Comparison of ENCODE assay signal across 8 cellular contexts in the genomic region with DNA sequence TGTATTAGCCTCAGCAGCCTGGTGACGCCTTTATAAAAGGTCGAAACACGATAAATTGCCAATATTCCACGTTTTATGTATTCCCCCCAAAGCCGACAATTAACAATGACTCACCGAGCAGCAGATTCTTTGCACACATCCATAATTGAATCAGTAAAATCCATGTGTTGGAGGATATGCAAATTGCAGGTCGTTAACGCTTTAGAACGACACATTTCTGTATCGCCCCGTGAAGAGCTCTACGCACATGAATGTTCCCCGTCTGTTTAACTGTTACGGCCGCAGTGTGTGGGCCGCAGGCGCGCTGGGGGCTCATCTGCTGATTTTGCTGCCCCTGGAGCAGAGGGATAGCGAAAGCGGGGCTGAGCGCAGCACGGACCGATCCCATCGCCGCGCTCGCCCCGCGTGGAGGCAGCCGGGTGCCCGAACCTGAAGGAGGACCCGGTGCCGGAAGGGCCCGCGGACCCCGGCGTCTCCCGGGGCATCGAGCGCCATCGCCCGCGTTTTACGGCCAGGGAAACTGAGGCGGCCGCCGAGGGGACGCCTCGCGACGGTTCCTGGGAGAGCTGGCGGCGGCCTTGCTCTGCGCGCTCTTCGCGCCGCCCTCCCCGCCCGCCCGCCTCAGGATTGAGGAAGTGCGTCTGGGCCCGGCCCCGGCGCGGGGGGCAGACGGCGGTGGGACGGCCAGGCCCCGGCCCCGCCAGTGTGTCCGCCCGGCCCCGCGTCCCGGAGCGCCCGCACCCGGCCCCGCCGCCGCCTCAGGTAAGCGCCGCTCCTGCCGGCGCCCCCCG. TPM values are rescaled to one million over a fixed set of nuclear protein-coding genes. Genes with fewer than 3 reads are reported as not detected.
A peak's percentile ranks its signal among the peaks of the same experiment; 100 is the strongest.
DNase-seq lines count a peak whose midpoint lies in the region; ATAC-seq and TF ChIP-seq lines count a peak whose summit lies in the region.

A gene with protein sequence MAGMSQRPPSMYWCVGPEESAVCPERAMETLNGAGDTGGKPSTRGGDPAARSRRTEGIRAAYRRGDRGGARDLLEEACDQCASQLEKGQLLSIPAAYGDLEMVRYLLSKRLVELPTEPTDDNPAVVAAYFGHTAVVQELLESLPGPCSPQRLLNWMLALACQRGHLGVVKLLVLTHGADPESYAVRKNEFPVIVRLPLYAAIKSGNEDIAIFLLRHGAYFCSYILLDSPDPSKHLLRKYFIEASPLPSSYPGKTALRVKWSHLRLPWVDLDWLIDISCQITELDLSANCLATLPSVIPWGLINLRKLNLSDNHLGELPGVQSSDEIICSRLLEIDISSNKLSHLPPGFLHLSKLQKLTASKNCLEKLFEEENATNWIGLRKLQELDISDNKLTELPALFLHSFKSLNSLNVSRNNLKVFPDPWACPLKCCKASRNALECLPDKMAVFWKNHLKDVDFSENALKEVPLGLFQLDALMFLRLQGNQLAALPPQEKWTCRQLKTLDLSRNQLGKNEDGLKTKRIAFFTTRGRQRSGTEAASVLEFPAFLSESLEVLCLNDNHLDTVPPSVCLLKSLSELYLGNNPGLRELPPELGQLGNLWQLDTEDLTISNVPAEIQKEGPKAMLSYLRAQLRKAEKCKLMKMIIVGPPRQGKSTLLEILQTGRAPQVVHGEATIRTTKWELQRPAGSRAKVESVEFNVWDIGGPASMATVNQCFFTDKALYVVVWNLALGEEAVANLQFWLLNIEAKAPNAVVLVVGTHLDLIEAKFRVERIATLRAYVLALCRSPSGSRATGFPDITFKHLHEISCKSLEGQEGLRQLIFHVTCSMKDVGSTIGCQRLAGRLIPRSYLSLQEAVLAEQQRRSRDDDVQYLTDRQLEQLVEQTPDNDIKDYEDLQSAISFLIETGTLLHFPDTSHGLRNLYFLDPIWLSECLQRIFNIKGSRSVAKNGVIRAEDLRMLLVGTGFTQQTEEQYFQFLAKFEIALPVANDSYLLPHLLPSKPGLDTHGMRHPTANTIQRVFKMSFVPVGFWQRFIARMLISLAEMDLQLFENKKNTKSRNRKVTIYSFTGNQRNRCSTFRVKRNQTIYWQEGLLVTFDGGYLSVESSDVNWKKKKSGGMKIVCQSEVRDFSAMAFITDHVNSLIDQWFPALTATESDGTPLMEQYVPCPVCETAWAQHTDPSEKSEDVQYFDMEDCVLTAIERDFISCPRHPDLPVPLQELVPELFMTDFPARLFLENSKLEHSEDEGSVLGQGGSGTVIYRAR (N-terminal part only) (plus strand): TSS at position 668 of the 791 bp plus-strand sequence. CDS start 5,276 bp downstream, outside the sequence.

- intact Hi-C loops in CD4-positive, alpha-beta memory T cell (cut with micrococcal nuclease) = loop anchor here (1.0 kb wide), 1 partner anchor 89 kb away; no protein-coding TSS in a partner anchor
- intact Hi-C loops in activated T-helper 1 cell treated with anti-CD3 and anti-CD28 coated beads, Interleukin-12 subunit alpha, Interleukin-12 subunit beta, Interleukin-2, Interleukin-4 antibody, amounts not matched to agents 30 ng/mL and 10 ng/mL and 1 ng/mL, durations not matched to agents 14 hours and 24 hours and 36 hours (cut with micrococcal nuclease) = loop anchor here (1.0 to 5.0 kb wide), 4 partner anchors 88 to 358 kb away; a partner anchor contains a TSS
- intact Hi-C loops in Right ventricle myocardium superior (cut with DNase I) = loop anchor here (5.0 kb wide), 1 partner anchor 88 kb away; no protein-coding TSS in a partner anchor

- POLR2A ChIA-PET in CD4-positive, alpha-beta memory T cell (lab: Charles Lee; ENCODE audit: partially characterized antibody) = no interaction called here

- H3K36me3 ChIP-seq in CD4-positive, alpha-beta memory T cell (ENCODE audit: insufficient read depth, low read length) = no peaks in the 10 kb centered on the region

- peak; percentile 31 for ATAC-seq in GM19372 (IDR thresholded peaks at IDR 0.05; ENCODE audit: low read depth, unreplicated experiment)
- ATAC-seq in Right ventricle myocardium superior (ENCODE audit: poor library complexity) = peak; percentile 77
- no peak for ATAC-seq in GM21619 (IDR thresholded peaks at IDR 0.05; ENCODE audit: unreplicated experiment)

- H3K9me3 Mint-ChIP-seq in CD4-positive, alpha-beta memory T cell = no peaks in the 10 kb centered on the region
- H3K9me3 Mint-ChIP-seq in activated T-helper 1 cell treated with anti-CD3 and anti-CD28 coated beads, Interleukin-12 subunit alpha, Interleukin-12 subunit beta, Interleukin-2, Interleukin-4 antibody, amounts not matched to agents 30 ng/mL and 10 ng/mL and 1 ng/mL, durations not matched to agents 14 hours and 24 hours and 36 hours = no peaks in the 10 kb centered on the region
- no peaks in the 10 kb centered on the region for H3K9me3 Mint-ChIP-seq in progenitor cell of endocrine pancreas (ENCODE audit: low read depth)

- H3K4me3 Mint-ChIP-seq in CD4-positive, alpha-beta memory T cell = peak within 1 kb of the TSS; percentile 74 to 89 (median 84)
- peak within 1 kb of the TSS; percentile 83 for H3K4me3 Mint-ChIP-seq in activated T-helper 1 cell treated with anti-CD3 and anti-CD28 coated beads, Interleukin-12 subunit alpha, Interleukin-12 subunit beta, Interleukin-2, Interleukin-4 antibody, amounts not matched to agents 30 ng/mL and 10 ng/mL and 1 ng/mL, durations not matched to agents 14 hours and 24 hours and 36 hours
- peak within 1 kb of the TSS; percentile 59 for H3K4me3 Mint-ChIP-seq in progenitor cell of endocrine pancreas (ENCODE audit: low read depth)

- no peaks in the 10 kb centered on the region for H3K9me3 ChIP-seq in CD4-positive, alpha-beta memory T cell (ENCODE audit: control insufficient read depth in 1 of 2, low read length in 2 of 2)

- peaks cover 13% of the 10 kb centered on the region for H3K4me1 ChIP-seq in CD4-positive, alpha-beta memory T cell (ENCODE audit: insufficient read depth, low read length)

- TF ChIP-seq CTCF in progenitor cell of endocrine pancreas (IDR thresholded peaks at IDR 0.05; ENCODE audit: unreplicated experiment) = no peak

- peaks cover 21% of the 10 kb centered on the region for H3K27me3 ChIP-seq in CD4-positive, alpha-beta memory T cell (ENCODE audit: insufficient read depth, low read length)

- peaks cover 7 to 22% (median 8%) of the 10 kb centered on the region in 4 donors for H3K4me1 Mint-ChIP-seq in CD4-positive, alpha-beta memory T cell
- peaks cover 17% of the 10 kb centered on the region for H3K4me1 Mint-ChIP-seq in activated T-helper 1 cell treated with anti-CD3 and anti-CD28 coated beads, Interleukin-12 subunit alpha, Interleukin-12 subunit beta, Interleukin-2, Interleukin-4 antibody, amounts not matched to agents 30 ng/mL and 10 ng/mL and 1 ng/mL, durations not matched to agents 14 hours and 24 hours and 36 hours (ENCODE audit: low read depth)
- H3K4me1 Mint-ChIP-seq in progenitor cell of endocrine pancreas (ENCODE audit: low read depth) = peaks cover 3% of the 10 kb centered on the region

- H3K4me3 ChIP-seq in CD4-positive, alpha-beta memory T cell (ENCODE audit: low read length in 2 of 2) = peak within 1 kb of the TSS; percentile 23 to 38

- no peak within 1 kb of the TSS for H3K27ac ChIP-seq in CD4-positive, alpha-beta memory T cell (ENCODE audit: low read depth, low read length)

- H3K27ac Mint-ChIP-seq in CD4-positive, alpha-beta memory T cell = no peak within 1 kb of the TSS
- peak within 1 kb of the TSS; percentile 27 for H3K27ac Mint-ChIP-seq in activated T-helper 1 cell treated with anti-CD3 and anti-CD28 coated beads, Interleukin-12 subunit alpha, Interleukin-12 subunit beta, Interleukin-2, Interleukin-4 antibody, amounts not matched to agents 30 ng/mL and 10 ng/mL and 1 ng/mL, durations not matched to agents 14 hours and 24 hours and 36 hours
- H3K27ac Mint-ChIP-seq in progenitor cell of endocrine pancreas = peak within 1 kb of the TSS; percentile 34

- DNase-seq in CD4-positive, alpha-beta memory T cell = no peak
- DNase-seq in LoVo (ENCODE audit: low spot score) (peak; percentile 62), Right ventricle myocardium superior (peak; percentile 72), progenitor cell of endocrine pancreas (ENCODE audit: low spot score, unreplicated experiment) (no peak), NCI-H510A (lab: John Stamatoyannopoulos, UW) (no peak)
- no peak for DNase-seq in activated T-helper 1 cell treated with anti-CD3 and anti-CD28 coated beads, Interleukin-12 subunit alpha, Interleukin-12 subunit beta, Interleukin-2, Interleukin-4 antibody, amounts not matched to agents 30 ng/mL and 10 ng/mL and 1 ng/mL, durations not matched to agents 14 hours and 24 hours and 36 hours (ENCODE audit: low spot score)

- peaks cover 43 to 44% of the 10 kb centered on the region in 2 donors for H3K27me3 Mint-ChIP-seq in CD4-positive, alpha-beta memory T cell
- peaks cover 54% of the 10 kb centered on the region for H3K27me3 Mint-ChIP-seq in activated T-helper 1 cell treated with anti-CD3 and anti-CD28 coated beads, Interleukin-12 subunit alpha, Interleukin-12 subunit beta, Interleukin-2, Interleukin-4 antibody, amounts not matched to agents 30 ng/mL and 10 ng/mL and 1 ng/mL, durations not matched to agents 14 hours and 24 hours and 36 hours (ENCODE audit: insufficient read depth)
- peaks cover 74% of the 10 kb centered on the region for H3K27me3 Mint-ChIP-seq in progenitor cell of endocrine pancreas

- H3K36me3 Mint-ChIP-seq in CD4-positive, alpha-beta memory T cell = no peaks in the 10 kb centered on the region
- H3K36me3 Mint-ChIP-seq in activated T-helper 1 cell treated with anti-CD3 and anti-CD28 coated beads, Interleukin-12 subunit alpha, Interleukin-12 subunit beta, Interleukin-2, Interleukin-4 antibody, amounts not matched to agents 30 ng/mL and 10 ng/mL and 1 ng/mL, durations not matched to agents 14 hours and 24 hours and 36 hours (ENCODE audit: low read depth) = no peaks in the 10 kb centered on the region
- H3K36me3 Mint-ChIP-seq in progenitor cell of endocrine pancreas (ENCODE audit: insufficient read depth) = no peaks in the 10 kb centered on the region

- CTCF ChIA-PET in CD4-positive, alpha-beta memory T cell (lab: Charles Lee; ENCODE audit: partially characterized antibody) = interaction anchor here (0.9 to 6.3 kb wide), 4 partner anchors 14 to 88 kb away, joined by 3 to 74 read pairs (median 8); no protein-coding TSS in a partner anchor

RNA-seq across cellular contexts. Expression of the gene that starts here (rescaled TPM):
- under 1 TPM; 0.53 to 0.58 TPM for total RNA-seq in CD4-positive, alpha-beta memory T cell
- polyA plus RNA-seq in CD4-positive, alpha-beta memory T cell = under 1 TPM in 1 of 2 donors, not detected in 1; 0.50 TPM
- total RNA-seq in activated T-helper 1 cell treated with anti-CD3 and anti-CD28 coated beads, Interleukin-12 subunit alpha, Interleukin-12 subunit beta, Interleukin-2, Interleukin-4 antibody, amounts not matched to agents 30 ng/mL and 10 ng/mL and 1 ng/mL, durations not matched to agents 14 hours and 24 hours and 36 hours = 1.9 and 2.0 TPM in 2 replicates
- total RNA-seq in Right ventricle myocardium superior (3.0 TPM), progenitor cell of endocrine pancreas (0.86 and 1.6 TPM in 2 replicates)

Comparison
In these comparisons a context has a peak if more than half of its experiments do, and no peak if none do; other contexts are left out.
1. DNase-seq: peak in LoVo (single experiment) and Right ventricle myocardium superior (single experiment); none in CD4-positive, alpha-beta memory T cell (0 of 5), activated T-helper 1 cell treated with anti-CD3 and anti-CD28 coated beads, Interleukin-12 subunit alpha, Interleukin-12 subunit beta, Interleukin-2, Interleukin-4 antibody, amounts not matched to agents 30 ng/mL and 10 ng/mL and 1 ng/mL, durations not matched to agents 14 hours and 24 hours and 36 hours (single experiment), progenitor cell of endocrine pancreas (single experiment) and NCI-H510A (single experiment).
2. H3K27ac Mint-ChIP-seq: peak in activated T-helper 1 cell treated with anti-CD3 and anti-CD28 coated beads, Interleukin-12 subunit alpha, Interleukin-12 subunit beta, Interleukin-2, Interleukin-4 antibody, amounts not matched to agents 30 ng/mL and 10 ng/mL and 1 ng/mL, durations not matched to agents 14 hours and 24 hours and 36 hours (single experiment) and progenitor cell of endocrine pancreas (single experiment); none in CD4-positive, alpha-beta memory T cell (0 of 7).
3. Peak in every context shown above with its lines, with median percentiles within 50 percentile points of each other: H3K4me3 Mint-ChIP-seq.